ENCODE assay signal across 32 cellular contexts in genomic region chr1:180781718-180782117, GRCh38.
"Had no signal": no experiment of that assay in that cellular context is flagged by ENCODE, and none has a peak within 500 bp of the region (broad histone marks: within the 10 kb centered on the region; RNA-seq: fewer than 3 reads in every experiment).

No MANE protein-coding gene starts in this region.

- H3K4me1 Mint-ChIP-seq: stimulated activated naive CD8-positive, alpha-beta T cell treated with anti-CD3 and anti-CD28 coated beads, Interleukin-15, amount 100 ng/mL, for 72 hours had no signal

- ATAC-seq: foreskin keratinocyte; gastroesophageal sphincter; left colon; natural killer cell; sciatic nerve; stimulated activated naive CD8-positive, alpha-beta T cell treated with anti-CD3 and anti-CD28 coated beads, Interleukin-15, amount 100 ng/mL, for 72 hours; upper lobe of right lung had no signal

- H3K9me3 ChIP-seq: colonic mucosa, esophagus muscularis mucosa, gastroesophageal sphincter, heart right ventricle, right atrium auricular region, suprapubic skin, transverse colon, upper lobe of right lung, uterus had no signal

- H3K27ac ChIP-seq: colonic mucosa, esophagus muscularis mucosa, foreskin keratinocyte, gastroesophageal sphincter, parathyroid adenoma, right atrium auricular region, suprapubic skin, transverse colon, upper lobe of right lung, uterus had no signal

- H3K4me1 ChIP-seq: colonic mucosa, foreskin keratinocyte, parathyroid adenoma, right atrium auricular region, suprapubic skin, transverse colon, upper lobe of right lung, uterus had no signal

- H3K27me3 ChIP-seq: colonic mucosa, esophagus muscularis mucosa, foreskin keratinocyte, gastroesophageal sphincter, heart right ventricle, right atrium auricular region, suprapubic skin, transverse colon, upper lobe of right lung, uterus had no signal

- DNase-seq: colonic mucosa; effector CD8-positive, alpha-beta T cell; endodermal cell; foreskin keratinocyte; heart right ventricle; hippocampal formation; immature natural killer cell; islet precursor cell; kidney glomerular epithelial cell; left colon; natural killer cell; stimulated activated CD4-positive, alpha-beta T cell treated with anti-CD3 and anti-CD28 coated beads, Interleukin-12 subunit alpha, Interleukin-12 subunit beta, amount 100 ng/mL, for 4 hours; stimulated activated CD4-positive, alpha-beta T cell treated with anti-CD3 and anti-CD28 coated beads, Interleukin-1b, Interleukin-23, amount 100 ng/mL, for 48 hours; stimulated activated CD4-positive, alpha-beta T cell treated with anti-CD3 and anti-CD28 coated beads, Interleukin-4, amount 100 ng/mL, for 1 hour; stimulated activated CD8-positive, alpha-beta memory T cell treated with anti-CD3 and anti-CD28 coated beads, Interleukin-4, amount 100 ng/mL, for 48 hours; stimulated activated naive CD4-positive, alpha-beta T cell; stimulated activated naive CD8-positive, alpha-beta T cell treated with anti-CD3 and anti-CD28 coated beads, Interleukin-15, amount 100 ng/mL, for 72 hours; transverse colon; upper lobe of right lung; uterus had no signal

- H3K4me3 ChIP-seq: colonic mucosa, esophagus muscularis mucosa, gastroesophageal sphincter, heart right ventricle, lung, right atrium auricular region, smooth muscle cell, suprapubic skin, transverse colon, upper lobe of right lung, uterus had no signal

- H3K27ac Mint-ChIP-seq: dendritic cell treated with granulocyte-macrophage colony-stimulating factor and Interleukin-4, amounts not matched to agents 40 ng/mL and 50 ng/mL, for 4 days; endodermal cell; immature natural killer cell; memory B cell; natural killer cell; progenitor cell of endocrine pancreas had no signal

- H3K9me3 Mint-ChIP-seq: dendritic cell treated with granulocyte-macrophage colony-stimulating factor and Interleukin-4, amounts not matched to agents 40 ng/mL and 50 ng/mL, for 4 days; endodermal cell; immature natural killer cell; memory B cell; natural killer cell; stimulated activated naive CD8-positive, alpha-beta T cell treated with anti-CD3 and anti-CD28 coated beads, Interleukin-15, amount 100 ng/mL, for 72 hours had no signal

- H3K36me3 ChIP-seq: colonic mucosa, esophagus muscularis mucosa, gastroesophageal sphincter, heart right ventricle, right atrium auricular region, suprapubic skin, transverse colon, upper lobe of right lung, uterus had no signal

- H3K27me3 Mint-ChIP-seq: dendritic cell treated with granulocyte-macrophage colony-stimulating factor and Interleukin-4, amounts not matched to agents 40 ng/mL and 50 ng/mL, for 4 days; memory B cell; progenitor cell of endocrine pancreas; stimulated activated naive CD8-positive, alpha-beta T cell treated with anti-CD3 and anti-CD28 coated beads, Interleukin-15, amount 100 ng/mL, for 72 hours had no signal

- H3K4me3 Mint-ChIP-seq: dendritic cell treated with granulocyte-macrophage colony-stimulating factor and Interleukin-4, amounts not matched to agents 40 ng/mL and 50 ng/mL, for 4 days; endodermal cell; immature natural killer cell; memory B cell; natural killer cell; neural crest cell; stimulated activated naive CD8-positive, alpha-beta T cell treated with anti-CD3 and anti-CD28 coated beads, Interleukin-15, amount 100 ng/mL, for 72 hours had no signal

- H3K36me3 Mint-ChIP-seq: immature natural killer cell, natural killer cell had no signal
